In genomic region chr5:126449751-126450271, GRCh38 we compare ENCODE assay signal across 8 cellular contexts. TPM values are rescaled to one million over a fixed set of nuclear protein-coding genes. Genes with fewer than 3 reads are reported as not detected.
DNase-seq lines count a peak whose midpoint lies in the region; ATAC-seq and TF ChIP-seq lines count a peak whose summit lies in the region.

No MANE protein-coding gene starts in this region.

- H3K27ac ChIP-seq in osteoblast (ENCODE audit: low read depth, low read length) (peak overlapping the region; percentile 87), upper lobe of right lung (peak overlapping the region; percentile 60)

- peak overlapping the region; percentile 53 for H3K4me2 ChIP-seq in osteoblast (ENCODE audit: insufficient read depth, low read length)

- H3K4me3 ChIP-seq in osteoblast (ENCODE audit: insufficient read depth, low read length), result no peak overlapping the region
- H3K4me3 ChIP-seq in upper lobe of right lung, result peak overlapping the region; percentile 17

- peak; percentile 27 for ATAC-seq in Right ventricle myocardium inferior
- peak; percentile 87 for ATAC-seq in HG03457 (IDR thresholded peaks at IDR 0.05; ENCODE audit: unreplicated experiment)
- peak; percentile 64 for ATAC-seq in upper lobe of right lung

- H3K27me3 ChIP-seq in osteoblast (ENCODE audit: insufficient read depth, low read length), result no peaks in the 10 kb centered on the region
- H3K27me3 ChIP-seq in upper lobe of right lung, result no peaks in the 10 kb centered on the region

- DNase-seq in Right ventricle myocardium inferior (ENCODE audit: missing footprints) (no peak), cardiac septum (ENCODE audit: low spot score) (no peak), osteoblast (ENCODE audit: insufficient read length, low spot score, missing footprints) (no peak), upper lobe of right lung (no peak), HuH-7.5 (ENCODE audit: low spot score) (no peak)
- peak; percentile 88 for DNase-seq in activated CD4-positive, alpha-beta T cell treated with anti-CD3 and anti-CD28 coated beads, Interleukin-2, amount 10 ng/mL, durations not matched to agents 24 days and 14 days
- peak; percentile 13 for DNase-seq in effector CD8-positive, alpha-beta T cell (lab: John Stamatoyannopoulos, UW)

- peaks cover 24% of the 10 kb centered on the region for H3K36me3 ChIP-seq in osteoblast (ENCODE audit: insufficient read depth, low read length)
- no peaks in the 10 kb centered on the region for H3K36me3 ChIP-seq in upper lobe of right lung

- no peaks in the 10 kb centered on the region for H3K27me3 Mint-ChIP-seq in activated CD4-positive, alpha-beta T cell treated with anti-CD3 and anti-CD28 coated beads, Interleukin-2, amount 10 ng/mL, durations not matched to agents 24 days and 14 days

- intact Hi-C loops in Right ventricle myocardium inferior (cut with DNase I), result no loop called here
- intact Hi-C loops in cardiac septum (cut with DNase I), result no loop called here
- intact Hi-C loops in activated CD4-positive, alpha-beta T cell treated with anti-CD3 and anti-CD28 coated beads, Interleukin-2, amount 10 ng/mL, durations not matched to agents 24 days and 14 days (cut with micrococcal nuclease), result loop anchor here (1.0 to 10.0 kb wide), 4 partner anchors 12 to 1337 kb away; partner anchors contain the start of gene LMNB1
- intact Hi-C loops in upper lobe of right lung (cut with DNase I), result no loop called here

- H3K36me3 Mint-ChIP-seq in activated CD4-positive, alpha-beta T cell treated with anti-CD3 and anti-CD28 coated beads, Interleukin-2, amount 10 ng/mL, durations not matched to agents 24 days and 14 days (ENCODE audit: low read depth), result peaks cover 7% of the 10 kb centered on the region

- peaks cover 1% of the 10 kb centered on the region for H3K9me3 Mint-ChIP-seq in activated CD4-positive, alpha-beta T cell treated with anti-CD3 and anti-CD28 coated beads, Interleukin-2, amount 10 ng/mL, durations not matched to agents 24 days and 14 days

- H3K79me2 ChIP-seq in osteoblast (ENCODE audit: insufficient read depth, low read length), result peaks cover 68% of the 10 kb centered on the region

- H3K4me1 ChIP-seq in osteoblast (ENCODE audit: insufficient read depth, low read length) (peaks cover 46% of the 10 kb centered on the region), upper lobe of right lung (peaks cover 4% of the 10 kb centered on the region)

- H3K4me1 Mint-ChIP-seq in activated CD4-positive, alpha-beta T cell treated with anti-CD3 and anti-CD28 coated beads, Interleukin-2, amount 10 ng/mL, durations not matched to agents 24 days and 14 days, result peaks cover 57% of the 10 kb centered on the region

- no peaks in the 10 kb centered on the region for H4K20me1 ChIP-seq in osteoblast (ENCODE audit: insufficient read depth, low read length)

- H3K9me3 ChIP-seq in osteoblast (ENCODE audit: low read depth, low read length), result no peaks in the 10 kb centered on the region
- H3K9me3 ChIP-seq in upper lobe of right lung, result no peaks in the 10 kb centered on the region

- peak overlapping the region; percentile 100 for H3K27ac Mint-ChIP-seq in activated CD4-positive, alpha-beta T cell treated with anti-CD3 and anti-CD28 coated beads, Interleukin-2, amount 10 ng/mL, durations not matched to agents 24 days and 14 days

- H3K4me3 Mint-ChIP-seq in activated CD4-positive, alpha-beta T cell treated with anti-CD3 and anti-CD28 coated beads, Interleukin-2, amount 10 ng/mL, durations not matched to agents 24 days and 14 days, result peak overlapping the region; percentile 91

- H2AFZ ChIP-seq in osteoblast (ENCODE audit: low read length), result peak overlapping the region; percentile 5

- TF ChIP-seq CTCF in osteoblast (IDR thresholded peaks at IDR 0.05; ENCODE audit: extremely low read depth, low read depth, low read length), result no peak
- TF ChIP-seq CTCF in upper lobe of right lung (IDR thresholded peaks at IDR 0.05), result no peak

RNA-seq across cellular contexts. Expression of gene GRAMD2B, which starts 26.6 kb away (rescaled TPM):
- total RNA-seq in Right ventricle myocardium inferior (29.3 TPM), cardiac septum (33.4 TPM), osteoblast (89.8 and 94.6 TPM in 2 replicates), upper lobe of right lung (17.0 TPM)
- total RNA-seq in activated CD4-positive, alpha-beta T cell treated with anti-CD3 and anti-CD28 coated beads, Interleukin-2, amount 10 ng/mL, durations not matched to agents 24 days and 14 days, result 9.2 and 10.8 TPM in 2 replicates

Comparison
In these comparisons a context has a peak if more than half of its experiments do, and no peak if none do; other contexts are left out.
1. ATAC-seq: peak in every context shown above with its lines; median percentile 87 in HG03457; 64 in upper lobe of right lung; 27 in Right ventricle myocardium inferior.
2. DNase-seq: peak in activated CD4-positive, alpha-beta T cell treated with anti-CD3 and anti-CD28 coated beads, Interleukin-2, amount 10 ng/mL, durations not matched to agents 24 days and 14 days (single experiment) and effector CD8-positive, alpha-beta T cell (single experiment); none in Right ventricle myocardium inferior (single experiment), cardiac septum (single experiment), osteoblast (single experiment), upper lobe of right lung (single experiment) and HuH-7.5 (single experiment).